2 cellular contexts compared by ENCODE assay signal in genomic region chr13:91046715-91047327, GRCh38.
TF ChIP-seq lines count a peak whose summit lies in the region.

No MANE protein-coding gene starts in this region.

TF ChIP-seq in SK-N-SH treated with all-trans-retinoic acid at 6 μM for 48 hours, 23 proteins besides CTCF, POLR2A, EP300 and RAD21:
- TF ChIP-seq ZFP3 (CRISPR knock-in tag; IDR thresholded peaks at IDR 0.05) (0 out of 2 replicates have a peak, but pooled peaks have one; percentile 62), CSDC2 (CRISPR knock-in tag; IDR thresholded peaks at IDR 0.05) (no peak)

TF ChIP-seq in SK-N-SH, 30 proteins besides CTCF, POLR2A, EP300 and RAD21:
- TF ChIP-seq RFX5 (IDR thresholded peaks at IDR 0.05; ENCODE audit: low read length) (no peak), ZBTB33 (IDR thresholded peaks at IDR 0.05; ENCODE audit: borderline replicate concordance, low read depth) (no peak), CHD2 (IDR thresholded peaks at IDR 0.05; ENCODE audit: low read length, partially characterized antibody) (no peak), MEF2A (IDR thresholded peaks at IDR 0.05; ENCODE audit: borderline replicate concordance, low read depth) (no peak), MXI1 (IDR thresholded peaks at IDR 0.05; ENCODE audit: low read depth, low read length) (no peak), RXRA (IDR thresholded peaks at IDR 0.05; ENCODE audit: borderline replicate concordance, low read depth) (no peak), NFIC (IDR thresholded peaks at IDR 0.05; ENCODE audit: borderline replicate concordance) (no peak), USF1 (IDR thresholded peaks at IDR 0.05; ENCODE audit: borderline replicate concordance, low read depth) (no peak), ELF1 (IDR thresholded peaks at IDR 0.05) (no peak), FOXM1 (IDR thresholded peaks at IDR 0.05; ENCODE audit: low read depth) (no peak), POLR2AphosphoS5 (IDR thresholded peaks at IDR 0.05; ENCODE audit: low read depth, low read length) (no peak), SIN3A (IDR thresholded peaks at IDR 0.05; ENCODE audit: borderline replicate concordance, low read depth, low read length) (no peak), IRF3 (IDR thresholded peaks at IDR 0.05; ENCODE audit: low read depth, low read length) (no peak)
